Comparison of ENCODE assay signal across 1 cellular context in the genomic region with DNA sequence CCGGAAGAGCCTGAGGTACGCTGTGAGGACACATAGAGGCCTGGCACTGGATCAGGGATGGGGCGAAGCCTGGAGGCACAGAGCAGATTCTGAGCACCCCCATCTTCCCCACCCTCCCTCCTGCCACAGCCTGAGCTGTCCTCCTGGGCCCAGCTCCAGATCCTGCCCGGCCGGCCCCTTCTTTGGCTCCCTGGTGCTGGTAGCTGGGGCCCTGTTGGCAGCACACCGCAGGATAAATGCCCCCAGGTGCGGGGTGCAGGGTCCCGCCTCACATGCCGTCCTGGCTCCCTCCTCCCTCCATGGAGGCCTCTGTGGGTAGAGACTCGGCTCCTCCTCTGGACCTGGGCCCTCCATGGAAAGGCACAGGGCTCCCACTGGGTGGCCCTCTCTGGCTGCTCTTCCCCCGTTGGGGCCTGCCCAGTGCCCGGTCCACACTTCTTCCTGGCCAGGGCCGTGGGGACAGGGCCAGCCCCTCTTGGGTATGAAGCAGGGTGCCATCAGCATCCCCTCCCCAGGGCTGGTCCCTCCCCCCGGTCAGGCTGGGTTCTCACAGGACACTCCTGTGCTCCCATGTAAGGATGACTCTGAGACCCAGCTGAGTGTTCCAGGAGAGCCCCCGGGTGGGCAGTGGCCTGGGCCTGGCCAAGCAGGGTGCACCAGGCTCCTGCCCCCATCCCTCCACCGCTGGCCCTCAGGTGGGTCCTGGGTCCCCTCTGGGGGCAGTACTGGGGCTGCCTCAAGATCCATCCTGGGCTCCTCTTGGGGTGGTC.
TF ChIP-seq lines count a peak whose summit lies in the region.

No MANE protein-coding gene starts in this region.

TF ChIP-seq in WTC11, 78 proteins besides CTCF, POLR2A, EP300 and RAD21 (continued from another document):
- TF ChIP-seq, protein P1, sequence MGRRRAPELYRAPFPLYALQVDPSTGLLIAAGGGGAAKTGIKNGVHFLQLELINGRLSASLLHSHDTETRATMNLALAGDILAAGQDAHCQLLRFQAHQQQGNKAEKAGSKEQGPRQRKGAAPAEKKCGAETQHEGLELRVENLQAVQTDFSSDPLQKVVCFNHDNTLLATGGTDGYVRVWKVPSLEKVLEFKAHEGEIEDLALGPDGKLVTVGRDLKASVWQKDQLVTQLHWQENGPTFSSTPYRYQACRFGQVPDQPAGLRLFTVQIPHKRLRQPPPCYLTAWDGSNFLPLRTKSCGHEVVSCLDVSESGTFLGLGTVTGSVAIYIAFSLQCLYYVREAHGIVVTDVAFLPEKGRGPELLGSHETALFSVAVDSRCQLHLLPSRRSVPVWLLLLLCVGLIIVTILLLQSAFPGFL (CRISPR knock-in tag; IDR thresholded peaks at IDR 0.05; ENCODE audit: borderline replicate concordance), result no peak
- TF ChIP-seq CBFB (CRISPR knock-in tag; IDR thresholded peaks at IDR 0.05; ENCODE audit: low read depth) (no peak), RORB (CRISPR knock-in tag; IDR thresholded peaks at IDR 0.05) (no peak), NR2C2 (CRISPR knock-in tag; IDR thresholded peaks at IDR 0.05) (no peak), JUN (CRISPR knock-in tag; IDR thresholded peaks at IDR 0.05) (no peak), IRF2 (CRISPR knock-in tag; IDR thresholded peaks at IDR 0.05; ENCODE audit: borderline replicate concordance, low read depth) (no peak), ZNF317 (CRISPR knock-in tag; IDR thresholded peaks at IDR 0.05; ENCODE audit: borderline replicate concordance, low read depth) (no peak), ELF4 (CRISPR knock-in tag; IDR thresholded peaks at IDR 0.05; ENCODE audit: low read depth) (no peak), GRHL2 (CRISPR knock-in tag; IDR thresholded peaks at IDR 0.05; ENCODE audit: insufficient replicate concordance, severe bottlenecking) (no peak)
- TF ChIP-seq, protein P2, sequence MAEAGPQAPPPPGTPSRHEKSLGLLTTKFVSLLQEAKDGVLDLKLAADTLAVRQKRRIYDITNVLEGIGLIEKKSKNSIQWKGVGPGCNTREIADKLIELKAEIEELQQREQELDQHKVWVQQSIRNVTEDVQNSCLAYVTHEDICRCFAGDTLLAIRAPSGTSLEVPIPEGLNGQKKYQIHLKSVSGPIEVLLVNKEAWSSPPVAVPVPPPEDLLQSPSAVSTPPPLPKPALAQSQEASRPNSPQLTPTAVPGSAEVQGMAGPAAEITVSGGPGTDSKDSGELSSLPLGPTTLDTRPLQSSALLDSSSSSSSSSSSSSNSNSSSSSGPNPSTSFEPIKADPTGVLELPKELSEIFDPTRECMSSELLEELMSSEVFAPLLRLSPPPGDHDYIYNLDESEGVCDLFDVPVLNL (CRISPR knock-in tag; IDR thresholded peaks at IDR 0.05; ENCODE audit: borderline replicate concordance, low read depth), result no peak
- TF ChIP-seq, protein P3, sequence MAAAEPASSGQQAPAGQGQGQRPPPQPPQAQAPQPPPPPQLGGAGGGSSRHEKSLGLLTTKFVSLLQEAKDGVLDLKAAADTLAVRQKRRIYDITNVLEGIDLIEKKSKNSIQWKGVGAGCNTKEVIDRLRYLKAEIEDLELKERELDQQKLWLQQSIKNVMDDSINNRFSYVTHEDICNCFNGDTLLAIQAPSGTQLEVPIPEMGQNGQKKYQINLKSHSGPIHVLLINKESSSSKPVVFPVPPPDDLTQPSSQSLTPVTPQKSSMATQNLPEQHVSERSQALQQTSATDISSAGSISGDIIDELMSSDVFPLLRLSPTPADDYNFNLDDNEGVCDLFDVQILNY (CRISPR knock-in tag; IDR thresholded peaks at IDR 0.05), result no peak
- TF ChIP-seq, protein P4, sequence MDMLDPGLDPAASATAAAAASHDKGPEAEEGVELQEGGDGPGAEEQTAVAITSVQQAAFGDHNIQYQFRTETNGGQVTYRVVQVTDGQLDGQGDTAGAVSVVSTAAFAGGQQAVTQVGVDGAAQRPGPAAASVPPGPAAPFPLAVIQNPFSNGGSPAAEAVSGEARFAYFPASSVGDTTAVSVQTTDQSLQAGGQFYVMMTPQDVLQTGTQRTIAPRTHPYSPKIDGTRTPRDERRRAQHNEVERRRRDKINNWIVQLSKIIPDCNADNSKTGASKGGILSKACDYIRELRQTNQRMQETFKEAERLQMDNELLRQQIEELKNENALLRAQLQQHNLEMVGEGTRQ (CRISPR knock-in tag; IDR thresholded peaks at IDR 0.05), result no peak
- TF ChIP-seq, protein P5, sequence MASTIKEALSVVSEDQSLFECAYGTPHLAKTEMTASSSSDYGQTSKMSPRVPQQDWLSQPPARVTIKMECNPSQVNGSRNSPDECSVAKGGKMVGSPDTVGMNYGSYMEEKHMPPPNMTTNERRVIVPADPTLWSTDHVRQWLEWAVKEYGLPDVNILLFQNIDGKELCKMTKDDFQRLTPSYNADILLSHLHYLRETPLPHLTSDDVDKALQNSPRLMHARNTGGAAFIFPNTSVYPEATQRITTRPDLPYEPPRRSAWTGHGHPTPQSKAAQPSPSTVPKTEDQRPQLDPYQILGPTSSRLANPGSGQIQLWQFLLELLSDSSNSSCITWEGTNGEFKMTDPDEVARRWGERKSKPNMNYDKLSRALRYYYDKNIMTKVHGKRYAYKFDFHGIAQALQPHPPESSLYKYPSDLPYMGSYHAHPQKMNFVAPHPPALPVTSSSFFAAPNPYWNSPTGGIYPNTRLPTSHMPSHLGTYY (CRISPR knock-in tag; IDR thresholded peaks at IDR 0.05), result no peak
- TF ChIP-seq, protein P6, sequence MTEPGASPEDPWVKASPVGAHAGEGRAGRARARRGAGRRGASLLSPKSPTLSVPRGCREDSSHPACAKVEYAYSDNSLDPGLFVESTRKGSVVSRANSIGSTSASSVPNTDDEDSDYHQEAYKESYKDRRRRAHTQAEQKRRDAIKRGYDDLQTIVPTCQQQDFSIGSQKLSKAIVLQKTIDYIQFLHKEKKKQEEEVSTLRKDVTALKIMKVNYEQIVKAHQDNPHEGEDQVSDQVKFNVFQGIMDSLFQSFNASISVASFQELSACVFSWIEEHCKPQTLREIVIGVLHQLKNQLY (CRISPR knock-in tag; IDR thresholded peaks at IDR 0.05), result no peak
- TF ChIP-seq, protein P7, sequence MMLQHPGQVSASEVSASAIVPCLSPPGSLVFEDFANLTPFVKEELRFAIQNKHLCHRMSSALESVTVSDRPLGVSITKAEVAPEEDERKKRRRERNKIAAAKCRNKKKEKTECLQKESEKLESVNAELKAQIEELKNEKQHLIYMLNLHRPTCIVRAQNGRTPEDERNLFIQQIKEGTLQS (CRISPR knock-in tag; conservative IDR thresholded peaks at IDR 0.05), result no peak
- TF ChIP-seq, protein P8, sequence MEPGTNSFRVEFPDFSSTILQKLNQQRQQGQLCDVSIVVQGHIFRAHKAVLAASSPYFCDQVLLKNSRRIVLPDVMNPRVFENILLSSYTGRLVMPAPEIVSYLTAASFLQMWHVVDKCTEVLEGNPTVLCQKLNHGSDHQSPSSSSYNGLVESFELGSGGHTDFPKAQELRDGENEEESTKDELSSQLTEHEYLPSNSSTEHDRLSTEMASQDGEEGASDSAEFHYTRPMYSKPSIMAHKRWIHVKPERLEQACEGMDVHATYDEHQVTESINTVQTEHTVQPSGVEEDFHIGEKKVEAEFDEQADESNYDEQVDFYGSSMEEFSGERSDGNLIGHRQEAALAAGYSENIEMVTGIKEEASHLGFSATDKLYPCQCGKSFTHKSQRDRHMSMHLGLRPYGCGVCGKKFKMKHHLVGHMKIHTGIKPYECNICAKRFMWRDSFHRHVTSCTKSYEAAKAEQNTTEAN (CRISPR knock-in tag; IDR thresholded peaks at IDR 0.05), result no peak
- TF ChIP-seq, protein P9, sequence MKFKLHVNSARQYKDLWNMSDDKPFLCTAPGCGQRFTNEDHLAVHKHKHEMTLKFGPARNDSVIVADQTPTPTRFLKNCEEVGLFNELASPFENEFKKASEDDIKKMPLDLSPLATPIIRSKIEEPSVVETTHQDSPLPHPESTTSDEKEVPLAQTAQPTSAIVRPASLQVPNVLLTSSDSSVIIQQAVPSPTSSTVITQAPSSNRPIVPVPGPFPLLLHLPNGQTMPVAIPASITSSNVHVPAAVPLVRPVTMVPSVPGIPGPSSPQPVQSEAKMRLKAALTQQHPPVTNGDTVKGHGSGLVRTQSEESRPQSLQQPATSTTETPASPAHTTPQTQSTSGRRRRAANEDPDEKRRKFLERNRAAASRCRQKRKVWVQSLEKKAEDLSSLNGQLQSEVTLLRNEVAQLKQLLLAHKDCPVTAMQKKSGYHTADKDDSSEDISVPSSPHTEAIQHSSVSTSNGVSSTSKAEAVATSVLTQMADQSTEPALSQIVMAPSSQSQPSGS (CRISPR knock-in tag; IDR thresholded peaks at IDR 0.05; ENCODE audit: borderline replicate concordance, low read depth), result no peak
